9 cellular contexts compared by ENCODE assay signal in genomic region chr16:75256871-75257343, GRCh38. TPM values are rescaled to one million over a fixed set of nuclear protein-coding genes. Genes with fewer than 3 reads are reported as not detected.
DNase-seq lines count a peak whose midpoint lies in the region; ATAC-seq and TF ChIP-seq lines count a peak whose summit lies in the region.
"Had no signal": no experiment of that assay in that cellular context is flagged by ENCODE, and none has a peak within 500 bp of the region (broad histone marks: within the 10 kb centered on the region; RNA-seq: fewer than 3 reads in every experiment).

No MANE protein-coding gene starts in this region.

- TF ChIP-seq POLR2A in IMR-90 (IDR thresholded peaks at IDR 0.05; ENCODE audit: low read depth, low read length) = no peak

- TF ChIP-seq CTCF in IMR-90 (conservative IDR thresholded peaks at IDR 0.05; ENCODE audit: low read depth, low read length) (no peak), liver (IDR thresholded peaks at IDR 0.05; ENCODE audit: low read depth, low read length, missing input control) (no peak), thoracic aorta (IDR thresholded peaks at IDR 0.05) (no peak)

- POLR2A ChIA-PET in IMR-90 (lab: Charles Lee; ENCODE audit: unreplicated experiment) = no interaction called here

- peak overlapping the region; percentile 27; the same call in 1 of the 2 replicates for H2AK5ac ChIP-seq in IMR-90 (ENCODE audit: low read depth, low read length)

- dilution Hi-C loops in IMR-90 (cut with HindIII; ENCODE audit: low sequenced_read_pairs, unreplicated experiment) = no loop called here

- peak overlapping the region; percentile 57 for H3K4ac ChIP-seq in IMR-90 (ENCODE audit: low read depth, low read length)

- H3K36me3 ChIP-seq in IMR-90 (ENCODE audit: control insufficient read depth, insufficient read depth, low read length) = 0 out of 2 replicates have a peak, but pooled peaks cover 5% of the 10 kb centered on the region
- H3K36me3 ChIP-seq in liver (ENCODE audit: control insufficient read depth in 4 of 4, insufficient read depth in 3 of 4, low read depth in 1 of 4, low read length in 3 of 4) = no peaks in the 10 kb centered on the region
- H3K36me3 ChIP-seq in thoracic aorta = no peaks in the 10 kb centered on the region

- H3K14ac ChIP-seq in IMR-90 (replicated peaks; ENCODE audit: low read depth, low read length) = peak overlapping the region; percentile 39; the same call in 1 of the 2 replicates

- no peak overlapping the region for H2BK120ac ChIP-seq in IMR-90 (ENCODE audit: low read depth, low read length)

- H3K4me1 ChIP-seq in IMR-90 (ENCODE audit: control insufficient read depth, insufficient read depth, low read length) = peaks cover 72% of the 10 kb centered on the region
- H3K4me1 ChIP-seq in liver (ENCODE audit: control insufficient read depth in 4 of 4, insufficient read depth in 4 of 4, low read length in 3 of 4) = peaks cover 18 to 58% (median 29%) of the 10 kb centered on the region in 4 donors
- peaks cover 75 to 100% of the 10 kb centered on the region in 2 donors for H3K4me1 ChIP-seq in thoracic aorta (ENCODE audit: control insufficient read depth in 1 of 2, low read depth in 2 of 2)

- H3K4me3 ChIP-seq in IMR-90 (ENCODE audit: insufficient read depth, low read depth, low read length) = no peak overlapping the region
- H3K4me3 ChIP-seq in liver (ENCODE audit: low read depth in 1 of 3, low read length in 3 of 3) = no peak overlapping the region
- H3K4me3 ChIP-seq in thoracic aorta = peak overlapping the region; percentile 55

- no peak overlapping the region for H4K91ac ChIP-seq in IMR-90 (ENCODE audit: insufficient read depth, low read depth, low read length)

- peak; percentile 31 for ATAC-seq in IMR-90 (ENCODE audit: low read depth)
- ATAC-seq in thoracic aorta (ENCODE audit: insufficient number of reproducible peaks, low FRiP score, low read depth) = no peak
- no peak for ATAC-seq in HG03280 (IDR thresholded peaks at IDR 0.05; ENCODE audit: unreplicated experiment)
- ATAC-seq: activated naive CD4-positive, alpha-beta T cell treated with anti-CD3 and anti-CD28 coated beads, Interleukin-2, amount 50 U/mL, for 72 hours had no signal

- TF ChIP-seq RAD21 in IMR-90 (IDR thresholded peaks at IDR 0.05; ENCODE audit: low read length) (no peak), liver (IDR thresholded peaks at IDR 0.05) (no peak)

- 0 out of 2 replicates have a peak overlapping the region, but pooled peaks have one; percentile 26 for H3K9ac ChIP-seq in IMR-90 (ENCODE audit: low read depth, low read length)
- H3K9ac ChIP-seq in liver (ENCODE audit: low read depth in 1 of 2, low read length in 2 of 2) = no peak overlapping the region

- H3K79me1 ChIP-seq in IMR-90 (ENCODE audit: low read depth in 1 of 2, low read length in 2 of 2) = peaks cover 0 to 81% of the 10 kb centered on the region in 2 experiments; a peak in 3 of 4 replicates

- peak overlapping the region; percentile 72 for H2BK5ac ChIP-seq in IMR-90 (ENCODE audit: low read depth, low read length, poor library complexity, severe bottlenecking)

- peak overlapping the region; percentile 44 for H3K4me2 ChIP-seq in IMR-90 (ENCODE audit: low read depth, low read length)

- intact Hi-C loops in IMR-90 (cut with micrococcal nuclease) = no loop called here

- CTCF ChIA-PET in IMR-90 (lab: Yijun Ruan, JAX) = interaction anchor here (0.5 kb wide), 1 partner anchor 173 kb away, joined by 4 read pairs; no protein-coding TSS in a partner anchor

- peaks cover 88% of the 10 kb centered on the region for H4K20me1 ChIP-seq in IMR-90 (ENCODE audit: insufficient read depth, low read length)

- no peak overlapping the region for H2BK20ac ChIP-seq in IMR-90 (ENCODE audit: low read depth, low read length)

- H2AFZ ChIP-seq in IMR-90 (replicated peaks; ENCODE audit: low read length, poor library complexity) = no peak overlapping the region

- in situ Hi-C loops in IMR-90 (cut with MboI; ENCODE audit: low sequenced_read_pairs) = no loop called here

- H2AK9ac ChIP-seq in IMR-90 (replicated peaks; ENCODE audit: low read depth, low read length, poor library complexity) = peak overlapping the region; percentile 85

- H3K56ac ChIP-seq in IMR-90 (ENCODE audit: extremely low read depth, insufficient read depth, low read length) = no peak overlapping the region

- WGBS in IMR-90 (ENCODE audit: extremely low coverage in 2 of 2, insufficient read length in 1 of 2), 2 experiments = no CpG with 5 or more reads among the region's 9 CpGs
- WGBS in liver = 80% methylated on average over 9 of the region's 9 CpGs

- BruUV-seq in IMR-90 (replicated peaks; lab: Mats Ljungman, UMichigan) = no TSS peak

- H3K27ac ChIP-seq in IMR-90 (ENCODE audit: insufficient read depth, low read length) = peak overlapping the region; percentile 76
- peak overlapping the region; percentile 65 for H3K27ac ChIP-seq in cingulate gyrus (ENCODE audit: low read depth, low read length)
- H3K27ac ChIP-seq in liver (ENCODE audit: low read depth in 1 of 2, low read length in 2 of 2) = peak overlapping the region; percentile 23 to 47
- H3K27ac ChIP-seq in thoracic aorta = peak overlapping the region; percentile 96

- H4K5ac ChIP-seq in IMR-90 (ENCODE audit: low read depth, low read length) = no peak overlapping the region

- peaks cover 39% of the 10 kb centered on the region for H3K9me1 ChIP-seq in IMR-90 (ENCODE audit: insufficient read depth, low read length)

- H3K27me3 ChIP-seq in IMR-90 (ENCODE audit: control insufficient read depth, insufficient read depth, low read length) = no peaks in the 10 kb centered on the region
- H3K27me3 ChIP-seq in liver (ENCODE audit: control insufficient read depth in 4 of 4, insufficient read depth in 4 of 4, low read length in 3 of 4) = no peaks in the 10 kb centered on the region
- H3K27me3 ChIP-seq in thoracic aorta (replicated peaks; ENCODE audit: insufficient read depth) = no peaks in the 10 kb centered on the region

- no peak overlapping the region for H2BK15ac ChIP-seq in IMR-90 (ENCODE audit: low read depth, low read length)

- peak overlapping the region in 1 of 2 experiments; percentile 31; a peak in 1 of 4 replicates for H4K8ac ChIP-seq in IMR-90 (ENCODE audit: low read depth in 2 of 2, low read length in 2 of 2)

- no peak overlapping the region for H3K23ac ChIP-seq in IMR-90 (ENCODE audit: low read depth, low read length)

- H3K18ac ChIP-seq in IMR-90 (ENCODE audit: low read depth, low read length) = no peak overlapping the region; the same call in 1 of the 2 replicates

- DNase-seq in IMR-90 (peak; percentile 62), thoracic aorta (ENCODE audit: low spot score) (peak; percentile 7), NCI-H1930 (lab: John Stamatoyannopoulos, UW) (no peak)
- DNase-seq in activated CD4-positive, alpha-beta T cell treated with anti-CD3 and anti-CD28 coated beads, Interleukin-2, amount 50 U/mL, for 48 hours = no peak

- H3K9me3 ChIP-seq in IMR-90 (ENCODE audit: control insufficient read depth, insufficient read depth, low read length) = no peaks in the 10 kb centered on the region
- no peaks in the 10 kb centered on the region for H3K9me3 ChIP-seq in liver (ENCODE audit: control insufficient read depth in 4 of 4, low read length in 3 of 4)
- H3K9me3 ChIP-seq in thoracic aorta = no peaks in the 10 kb centered on the region

TF ChIP-seq in IMR-90, 13 proteins besides CTCF, POLR2A, EP300 and RAD21:
- TF ChIP-seq FOS (IDR thresholded peaks at IDR 0.05; ENCODE audit: low read depth, low read length) (no peak), RFX5 (IDR thresholded peaks at IDR 0.05; ENCODE audit: low read depth, low read length) (no peak), USF2 (IDR thresholded peaks at IDR 0.05; ENCODE audit: low read depth, low read length) (no peak), MAZ (IDR thresholded peaks at IDR 0.05; ENCODE audit: borderline replicate concordance, low read depth, low read length) (no peak)

TF ChIP-seq in liver, 16 proteins besides CTCF, POLR2A, EP300 and RAD21 (continues in another document):
- TF ChIP-seq SP1 (IDR thresholded peaks at IDR 0.05) = no peak
- no peak for TF ChIP-seq FOXA2 (IDR thresholded peaks at IDR 0.05)
- TF ChIP-seq JUND (IDR thresholded peaks at IDR 0.05) = no peak
- no peak for TF ChIP-seq FOXA1 (IDR thresholded peaks at IDR 0.05)
- TF ChIP-seq MAX (IDR thresholded peaks at IDR 0.05) = no peak
- no peak for TF ChIP-seq RXRA (IDR thresholded peaks at IDR 0.05)
- TF ChIP-seq YY1 (IDR thresholded peaks at IDR 0.05) = no peak

RNA-seq across cellular contexts. Expression of gene BCAR1, which starts 5.5 kb away (rescaled TPM):
- total RNA-seq in IMR-90 (2012; rRNA removed) (17.8 and 18.1 TPM in 2 replicates), liver (10 to 100 TPM; 10.1 to 32.2 TPM), thoracic aorta (100 to 1,000 TPM; 116 to 166 TPM)
- polyA plus RNA-seq in IMR-90 (2012; rRNA removed) (99.4 and 127 TPM in 2 replicates), liver (10 to 100 TPM; 11.3 to 29.0 TPM)
- polyA plus RNA-seq in IMR-90 (2012; cell fraction: cytosol; rRNA removed) = 84.8 and 140 TPM in 2 replicates
- 214 and 473 TPM in 2 replicates for polyA plus RNA-seq in IMR-90 (2012; cell fraction: nucleus; rRNA removed; ENCODE audit: low replicate concordance)
- total RNA-seq: natural killer cell treated with Interleukin-12 subunit alpha and Interleukin-12 subunit beta and Interleukin-15 and Interleukin-18, amount 100 ng/mL, for 72 hours had no signal

RNA-seq across cellular contexts. Expression of gene CTRB1, which starts 38.1 kb away (rescaled TPM):
- total RNA-seq in IMR-90 (2012; rRNA removed) (not detected in 2 replicates), liver (not detected), thoracic aorta (1 to 10 TPM; 4.9 to 9.3 TPM)
- polyA plus RNA-seq in IMR-90 (2012; rRNA removed) (not detected in 2 replicates), liver (not detected)
- polyA plus RNA-seq in IMR-90 (2012; cell fraction: cytosol; rRNA removed) = not detected in 2 replicates
- not detected in 2 replicates for polyA plus RNA-seq in IMR-90 (2012; cell fraction: nucleus; rRNA removed; ENCODE audit: low replicate concordance)
- total RNA-seq: activated naive CD4-positive, alpha-beta T cell treated with anti-CD3 and anti-CD28 coated beads, Interleukin-2, amount 50 U/mL, for 72 hours; natural killer cell treated with Interleukin-12 subunit alpha and Interleukin-12 subunit beta and Interleukin-15 and Interleukin-18, amount 100 ng/mL, for 72 hours had no signal

RNA-seq across cellular contexts. Expression of gene CTRB2, which starts 49.9 kb away (rescaled TPM):
- total RNA-seq in IMR-90 (2012; rRNA removed) (not detected in 2 replicates), liver (under 1 TPM in 1 of 2 donors, not detected in 1; 0.33 TPM), thoracic aorta (10 to 100 TPM; 12.5 TPM)
- polyA plus RNA-seq in IMR-90 (2012; rRNA removed) (not detected in 2 replicates), liver (under 1 TPM in 1 of 2 donors, not detected in 1; 0.09 TPM)
- polyA plus RNA-seq in IMR-90 (2012; cell fraction: cytosol; rRNA removed) = not detected in 2 replicates
- 0.09 TPM in 1 of 2 replicates, not detected in the other for polyA plus RNA-seq in IMR-90 (2012; cell fraction: nucleus; rRNA removed; ENCODE audit: low replicate concordance)
- total RNA-seq: activated naive CD4-positive, alpha-beta T cell treated with anti-CD3 and anti-CD28 coated beads, Interleukin-2, amount 50 U/mL, for 72 hours; natural killer cell treated with Interleukin-12 subunit alpha and Interleukin-12 subunit beta and Interleukin-15 and Interleukin-18, amount 100 ng/mL, for 72 hours had no signal

Comparison
In these comparisons a context has a peak if more than half of its experiments do, and no peak if none do; other contexts are left out.
1. DNase-seq: peak in IMR-90 (single experiment) and thoracic aorta (single experiment); none in NCI-H1930 (0 of 2) and activated CD4-positive, alpha-beta T cell treated with anti-CD3 and anti-CD28 coated beads, Interleukin-2, amount 50 U/mL, for 48 hours (0 of 2).
2. H3K27ac ChIP-seq: peak in every context shown above with its lines; median percentile 96 in thoracic aorta; 76 in IMR-90; 65 in cingulate gyrus; 35 in liver.
3. RNA of gene CTRB2, which starts 49.9 kb away (total RNA-seq): 12.5 TPM in thoracic aorta; 0.33 TPM in liver and not detected in IMR-90; every median in the first group is over 10 times any median in the second.